Comparison of ENCODE assay signal across 22 cellular contexts in genomic region chr16:87174061-87174460, GRCh38.
"Had no signal": no experiment of that assay in that cellular context is flagged by ENCODE, and none has a peak within 500 bp of the region (broad histone marks: within the 10 kb centered on the region; RNA-seq: fewer than 3 reads in every experiment).

No MANE protein-coding gene starts in this region.

- H3K4me2 ChIP-seq: KMS-11 had no signal

- H3K9me3 ChIP-seq: SJSA1 had no signal

- H3K4me3 ChIP-seq: K562, SJSA1, SK-N-MC had no signal

- H3K36me3 ChIP-seq: SJSA1 had no signal

- H3K27ac ChIP-seq: KMS-11, SJSA1, SK-N-MC had no signal

- H3K27me3 ChIP-seq: SJSA1 had no signal

- H3K36me3 Mint-ChIP-seq: IgD-negative memory B cell had no signal

- H3K4me3 Mint-ChIP-seq: IgD-negative memory B cell had no signal

- H3K9ac ChIP-seq: KMS-11 had no signal

- ATAC-seq: HepG2, K562 had no signal

- H3K27ac Mint-ChIP-seq: IgD-negative memory B cell had no signal

- DNase-seq: Kasumi-1, MM.1S, NCI-H1105, NCI-H1417, NCI-H146, NCI-H1694 treated with DMSO at 0.1 percent for 48 hours, NCI-H1930, NCI-H2081, NCI-H2107, NCI-H2227 treated with DMSO at 0.1 percent for 48 hours, NCI-H524, NCI-H526 treated with DMSO at 0.1 percent for 48 hours, NCI-H774, Right ventricle myocardium superior, RPMI8226, SIG-M5 had no signal

- H3K4me1 Mint-ChIP-seq: IgD-negative memory B cell had no signal
